10 cellular contexts compared by ENCODE assay signal in genomic region chr17:77163521-77164280, GRCh38. TPM values are rescaled to one million over a fixed set of nuclear protein-coding genes. Genes with fewer than 3 reads are reported as not detected.
DNase-seq lines count a peak whose midpoint lies in the region; ATAC-seq and TF ChIP-seq lines count a peak whose summit lies in the region.
"Had no signal": no experiment of that assay in that cellular context is flagged by ENCODE, and none has a peak within 500 bp of the region (broad histone marks: within the 10 kb centered on the region; RNA-seq: fewer than 3 reads in every experiment).

No MANE protein-coding gene starts in this region.

- H3K4me1 Mint-ChIP-seq in CD4-positive, CD25-positive, alpha-beta regulatory T cell = peaks cover 37 to 70% (median 46%) of the 10 kb centered on the region in 4 donors
- H3K4me1 Mint-ChIP-seq in endodermal cell = peaks cover 41% of the 10 kb centered on the region

- peak overlapping the region; percentile 76 to 89 (median 87) for H3K27ac Mint-ChIP-seq in CD4-positive, CD25-positive, alpha-beta regulatory T cell
- peak overlapping the region; percentile 5 for H3K27ac Mint-ChIP-seq in endodermal cell

- H3K4me2 ChIP-seq in IMR-90 (ENCODE audit: low read depth, low read length) = no peak overlapping the region; the same call in 1 of the 2 replicates
- H3K4me2 ChIP-seq: PC-9 had no signal

- no peak overlapping the region for H3K18ac ChIP-seq in IMR-90 (ENCODE audit: low read depth, low read length)

- H2AK5ac ChIP-seq in IMR-90 (ENCODE audit: low read depth, low read length) = peak overlapping the region; percentile 21; the same call in 1 of the 2 replicates

- no TSS peak for BruUV-seq in IMR-90 (replicated peaks; lab: Mats Ljungman, UMichigan)

- CTCF ChIA-PET in IMR-90 (lab: Yijun Ruan, JAX) = no interaction called here

- no peak overlapping the region for H2BK20ac ChIP-seq in IMR-90 (ENCODE audit: low read depth, low read length)

- H3K23ac ChIP-seq in IMR-90 (ENCODE audit: low read depth, low read length) = no peak overlapping the region

- H3K27me3 Mint-ChIP-seq in CD4-positive, CD25-positive, alpha-beta regulatory T cell = no peaks in the 10 kb centered on the region
- no peaks in the 10 kb centered on the region for H3K27me3 Mint-ChIP-seq in endodermal cell (ENCODE audit: insufficient read depth)

- peak overlapping the region in 3 of 4 donors; percentile 14 to 40 (median 32) for H3K4me3 Mint-ChIP-seq in CD4-positive, CD25-positive, alpha-beta regulatory T cell
- no peak overlapping the region for H3K4me3 Mint-ChIP-seq in endodermal cell

- H3K9ac ChIP-seq in IMR-90 (ENCODE audit: low read depth, low read length) (no peak overlapping the region), endodermal cell (ENCODE audit: extremely low read depth, low read length, poor library complexity, severe bottlenecking) (no peak overlapping the region)

- 77% methylated on average over 9 of the region's 17 CpGs; no CpG with 5 or more reads in 1 of the 2 experiments for WGBS in IMR-90 (ENCODE audit: extremely low coverage in 2 of 2, insufficient read length in 1 of 2), 2 experiments
- 58 to 69% methylated on average over 15 to 17 of the region's 17 CpGs for WGBS in endodermal cell (ENCODE audit: insufficient coverage in 1 of 2, insufficient read length in 1 of 2), 2 experiments

- no peak overlapping the region for H2AFZ ChIP-seq in IMR-90 (replicated peaks; ENCODE audit: low read length, poor library complexity)
- H2AFZ ChIP-seq: PC-9 had no signal

- H3K4me3 ChIP-seq in CD4-positive, CD25-positive, alpha-beta regulatory T cell (ENCODE audit: low read depth, low read length) = no peak overlapping the region
- no peak overlapping the region for H3K4me3 ChIP-seq in IMR-90 (ENCODE audit: insufficient read depth, low read depth, low read length)
- no peak overlapping the region for H3K4me3 ChIP-seq in endodermal cell (ENCODE audit: low read length)
- peak overlapping the region in 1 of 2 experiments; percentile 41 for H3K4me3 ChIP-seq in neutrophil (ENCODE audit: low read depth in 1 of 2, low read length in 1 of 2)
- H3K4me3 ChIP-seq: PC-9 had no signal

- peaks cover 19 to 26% of the 10 kb centered on the region in 2 experiments for H3K9me3 ChIP-seq in CD4-positive, CD25-positive, alpha-beta regulatory T cell (ENCODE audit: control insufficient read depth in 2 of 2, low read length in 2 of 2)
- H3K9me3 ChIP-seq in IMR-90 (ENCODE audit: control insufficient read depth, insufficient read depth, low read length) (peaks cover 7% of the 10 kb centered on the region), endodermal cell (ENCODE audit: control insufficient read depth, low read length) (peaks cover 36% of the 10 kb centered on the region), neutrophil (no peaks in the 10 kb centered on the region)

- H3K27ac ChIP-seq in CD4-positive, CD25-positive, alpha-beta regulatory T cell (ENCODE audit: insufficient read depth, low read length, poor library complexity, severe bottlenecking) = no peak overlapping the region
- H3K27ac ChIP-seq in IMR-90 (ENCODE audit: insufficient read depth, low read length) (no peak overlapping the region), endodermal cell (ENCODE audit: low read depth, low read length) (peak overlapping the region; percentile 70), neutrophil (peak overlapping the region; percentile 79)
- H3K27ac ChIP-seq: PC-9 had no signal

- H3K14ac ChIP-seq in IMR-90 (replicated peaks; ENCODE audit: low read depth, low read length) = no peak overlapping the region

- no peak for TF ChIP-seq CTCF in IMR-90 (conservative IDR thresholded peaks at IDR 0.05; ENCODE audit: low read depth, low read length)
- no peak for TF ChIP-seq CTCF in endodermal cell (conservative IDR thresholded peaks at IDR 0.05)
- TF ChIP-seq CTCF in neutrophil (IDR thresholded peaks at IDR 0.05) = no peak

- H4K5ac ChIP-seq in IMR-90 (ENCODE audit: low read depth, low read length) = no peak overlapping the region

- POLR2A ChIA-PET in IMR-90 (lab: Charles Lee; ENCODE audit: unreplicated experiment) = no interaction called here

- H3K9me1 ChIP-seq in IMR-90 (ENCODE audit: insufficient read depth, low read length) = peaks cover 10% of the 10 kb centered on the region

- no peak overlapping the region for H2BK15ac ChIP-seq in IMR-90 (ENCODE audit: low read depth, low read length)

- peaks cover 0 to 20% (median 7%) of the 10 kb centered on the region in 7 donors for H3K9me3 Mint-ChIP-seq in CD4-positive, CD25-positive, alpha-beta regulatory T cell
- peaks cover 26% of the 10 kb centered on the region for H3K9me3 Mint-ChIP-seq in endodermal cell

- peaks cover 27% of the 10 kb centered on the region for H3K4me1 ChIP-seq in CD4-positive, CD25-positive, alpha-beta regulatory T cell (ENCODE audit: control insufficient read depth, insufficient read depth, low read length, poor library complexity, severe bottlenecking)
- H3K4me1 ChIP-seq in IMR-90 (ENCODE audit: control insufficient read depth, insufficient read depth, low read length) (peaks cover 17% of the 10 kb centered on the region), endodermal cell (ENCODE audit: control insufficient read depth, insufficient read depth, low read length) (peaks cover 5% of the 10 kb centered on the region), neutrophil (ENCODE audit: control insufficient read depth in 1 of 2, insufficient read depth in 1 of 2, low read depth in 1 of 2, low read length in 1 of 2) (peaks cover 60 to 85% of the 10 kb centered on the region in 2 experiments)

- ATAC-seq in CD4-positive, CD25-positive, alpha-beta regulatory T cell (ENCODE audit: low read depth in 2 of 2) = no peak
- ATAC-seq in IMR-90 (ENCODE audit: low read depth) (no peak), GM21825 (IDR thresholded peaks at IDR 0.05; ENCODE audit: unreplicated experiment) (no peak), GM21515 (IDR thresholded peaks at IDR 0.05; ENCODE audit: unreplicated experiment) (no peak)

- intact Hi-C loops in IMR-90 (cut with micrococcal nuclease) = no loop called here

- H3K36me3 Mint-ChIP-seq in CD4-positive, CD25-positive, alpha-beta regulatory T cell = peaks cover 30% of the 10 kb centered on the region
- peaks cover 27% of the 10 kb centered on the region for H3K36me3 Mint-ChIP-seq in endodermal cell (ENCODE audit: low read depth)

- H4K20me1 ChIP-seq in IMR-90 (ENCODE audit: insufficient read depth, low read length) = peaks cover 69% of the 10 kb centered on the region

- H4K8ac ChIP-seq in IMR-90 (ENCODE audit: low read depth in 2 of 2, low read length in 2 of 2) = no peak overlapping the region; a peak in 1 of 4 replicates

- in situ Hi-C loops in IMR-90 (cut with MboI; ENCODE audit: low sequenced_read_pairs) = no loop called here

- H3K79me1 ChIP-seq in IMR-90 (ENCODE audit: low read depth in 1 of 2, low read length in 2 of 2) = peaks cover 32 to 86% of the 10 kb centered on the region in 2 experiments

- no peak overlapping the region for H2AK9ac ChIP-seq in IMR-90 (replicated peaks; ENCODE audit: low read depth, low read length, poor library complexity)

- dilution Hi-C loops in IMR-90 (cut with HindIII; ENCODE audit: low sequenced_read_pairs, unreplicated experiment) = no loop called here

- DNase-seq in CD4-positive, CD25-positive, alpha-beta regulatory T cell = no peak
- DNase-seq in IMR-90 (no peak), endodermal cell (no peak), SKM-1 (lab: John Stamatoyannopoulos, UW; ENCODE audit: unreplicated experiment) (no peak), LoVo (ENCODE audit: low spot score) (no peak)
- DNase-seq: NCI-H1436, PC-9 had no signal

- peaks cover 30% of the 10 kb centered on the region for H3K36me3 ChIP-seq in CD4-positive, CD25-positive, alpha-beta regulatory T cell (ENCODE audit: control insufficient read depth, insufficient read depth, low read length)
- peaks cover 1% of the 10 kb centered on the region for H3K36me3 ChIP-seq in IMR-90 (ENCODE audit: control insufficient read depth, insufficient read depth, low read length)
- H3K36me3 ChIP-seq in endodermal cell (ENCODE audit: control insufficient read depth, insufficient read depth, low read length) = peaks cover 24% of the 10 kb centered on the region
- H3K36me3 ChIP-seq in neutrophil = peaks cover 56% of the 10 kb centered on the region

- no peak for TF ChIP-seq POLR2A in IMR-90 (IDR thresholded peaks at IDR 0.05; ENCODE audit: low read depth, low read length)

- H2BK120ac ChIP-seq in IMR-90 (ENCODE audit: low read depth, low read length) = no peak overlapping the region

- no peak overlapping the region; the same call in 1 of the 2 replicates for H3K4ac ChIP-seq in IMR-90 (ENCODE audit: low read depth, low read length)

- no peak overlapping the region for H2BK5ac ChIP-seq in IMR-90 (ENCODE audit: low read depth, low read length, poor library complexity, severe bottlenecking)

- no peak overlapping the region for H4K91ac ChIP-seq in IMR-90 (ENCODE audit: insufficient read depth, low read depth, low read length)

- no peak for TF ChIP-seq RAD21 in IMR-90 (IDR thresholded peaks at IDR 0.05; ENCODE audit: low read length)

- no peak overlapping the region for H3K56ac ChIP-seq in IMR-90 (ENCODE audit: extremely low read depth, insufficient read depth, low read length)

- no peaks in the 10 kb centered on the region for H3K27me3 ChIP-seq in CD4-positive, CD25-positive, alpha-beta regulatory T cell (ENCODE audit: control insufficient read depth, insufficient read depth, low read length)
- H3K27me3 ChIP-seq in IMR-90 (ENCODE audit: control insufficient read depth, insufficient read depth, low read length) (no peaks in the 10 kb centered on the region), endodermal cell (ENCODE audit: control insufficient read depth, insufficient read depth, low read length, poor library complexity, severe bottlenecking) (no peaks in the 10 kb centered on the region), neutrophil (no peaks in the 10 kb centered on the region)

TF ChIP-seq in IMR-90, 13 proteins besides CTCF, POLR2A, EP300 and RAD21 (continues in another document):
- TF ChIP-seq BHLHE40 (IDR thresholded peaks at IDR 0.05; ENCODE audit: low read depth, low read length) (no peak), SMC3 (IDR thresholded peaks at IDR 0.05; ENCODE audit: low read depth, low read length) (no peak), MAZ (IDR thresholded peaks at IDR 0.05; ENCODE audit: borderline replicate concordance, low read depth, low read length) (no peak), FOS (IDR thresholded peaks at IDR 0.05; ENCODE audit: low read depth, low read length) (no peak)

RNA-seq across cellular contexts. Expression of gene SEC14L1, which starts 22.9 kb away (rescaled TPM):
- 143 TPM for total RNA-seq in CD4-positive, CD25-positive, alpha-beta regulatory T cell
- 10 to 100 TPM; 13.2 to 20.8 (median 20.2) TPM for polyA plus RNA-seq in CD4-positive, CD25-positive, alpha-beta regulatory T cell
- total RNA-seq in IMR-90 (2012; rRNA removed) (24.9 and 27.8 TPM in 2 replicates), endodermal cell (10 to 100 TPM; 77.0 to 87.4 TPM)
- polyA plus RNA-seq in IMR-90 (2012; rRNA removed) = 32.5 and 35.8 TPM in 2 replicates
- polyA plus RNA-seq in IMR-90 (2012; cell fraction: cytosol; rRNA removed) = 19.2 and 30.0 TPM in 2 replicates
- 40.3 and 52.3 TPM in 2 replicates for polyA plus RNA-seq in IMR-90 (2012; cell fraction: nucleus; rRNA removed; ENCODE audit: low replicate concordance)
- polyA plus RNA-seq in endodermal cell (2013, experiment 1 of 2) = 104 TPM
- 90.5 TPM for polyA plus RNA-seq in endodermal cell (2013, experiment 2 of 2)

Comparison
In these comparisons a context has a peak if more than half of its experiments do, and no peak if none do; other contexts are left out.
1. H3K27ac ChIP-seq: peak in endodermal cell (single experiment) and neutrophil (single experiment); none in CD4-positive, CD25-positive, alpha-beta regulatory T cell (single experiment) and IMR-90 (single experiment).